ENCODE assay signal across 19 cellular contexts in genomic region chr3:132486086-132486485, GRCh38.
DNase-seq lines count a peak whose midpoint lies in the region; ATAC-seq and TF ChIP-seq lines count a peak whose summit lies in the region.
"Had no signal": no experiment of that assay in that cellular context is flagged by ENCODE, and none has a peak within 500 bp of the region (broad histone marks: within the 10 kb centered on the region; RNA-seq: fewer than 3 reads in every experiment).

No MANE protein-coding gene starts in this region.

- no peak overlapping the region for H2AFZ ChIP-seq in mammary epithelial cell (ENCODE audit: low read depth, low read length)

- H3K9me3 Mint-ChIP-seq in MCF 10A (ENCODE audit: unreplicated experiment), result no peaks in the 10 kb centered on the region
- H3K9me3 Mint-ChIP-seq: stimulated activated memory B cell treated with anti-CD40 and anti-IgM and Interleukin-4, amounts not matched to agents 10 μg/mL and 1 μg/mL and 100 μg/mL, for 72 hours had no signal

- DNase-seq in MCF 10A (ENCODE audit: unreplicated experiment) (peak; percentile 44), mammary epithelial cell (no peak), RWPE1 (ENCODE audit: low spot score) (peak; percentile 14), fibroblast of peridontal ligament (ENCODE audit: extremely low read depth) (peak; percentile 77), NCI-H524 treated with DMSO at 0.1 percent for 48 hours (lab: John Stamatoyannopoulos, UW) (no peak), RKO (ENCODE audit: low spot score) (no peak), Right ventricle myocardium inferior (ENCODE audit: missing footprints) (no peak), left lobe of liver (ENCODE audit: low spot score) (no peak)
- DNase-seq: activated effector memory CD4-positive, alpha-beta T cell treated with anti-CD3 and anti-CD28 coated beads, Interleukin-2, amount 50 U/mL, for 16 hours; Calu3; dermis blood vessel endothelial cell; NCI-H1436; pancreas; SK-N-SH; upper lobe of left lung; WERI-Rb-1 had no signal

- no peaks in the 10 kb centered on the region for H3K27me3 ChIP-seq in mammary epithelial cell (ENCODE audit: insufficient read depth, low read length)
- H3K27me3 ChIP-seq: esophagus muscularis mucosa, pancreas, upper lobe of left lung had no signal

- H3K27ac ChIP-seq in mammary epithelial cell (ENCODE audit: insufficient read depth, low read depth, low read length) (no peak overlapping the region), RWPE1 (no peak overlapping the region)
- H3K27ac ChIP-seq: esophagus muscularis mucosa, pancreas, upper lobe of left lung, WERI-Rb-1 had no signal

- BruUV-seq in MCF 10A (replicated peaks; lab: Mats Ljungman, UMichigan) (no TSS peak), mammary epithelial cell (replicated peaks; lab: Mats Ljungman, UMichigan) (no TSS peak)

- ATAC-seq in Right ventricle myocardium inferior, result no peak
- ATAC-seq in left lobe of liver, result no peak
- ATAC-seq: pancreas; stimulated activated memory B cell treated with anti-CD40 and anti-IgM and Interleukin-4, amounts not matched to agents 10 μg/mL and 1 μg/mL and 100 μg/mL, for 72 hours had no signal

- H3K27ac Mint-ChIP-seq in MCF 10A (ENCODE audit: low read depth, unreplicated experiment), result no peak overlapping the region
- H3K27ac Mint-ChIP-seq: stimulated activated memory B cell treated with anti-CD40 and anti-IgM and Interleukin-4, amounts not matched to agents 10 μg/mL and 1 μg/mL and 100 μg/mL, for 72 hours had no signal

- H3K9me3 ChIP-seq in mammary epithelial cell (replicated peaks; ENCODE audit: insufficient read depth, low read length), result no peaks in the 10 kb centered on the region
- H3K9me3 ChIP-seq: esophagus muscularis mucosa, pancreas, SK-N-SH, upper lobe of left lung had no signal

- H3K9ac ChIP-seq in mammary epithelial cell (ENCODE audit: insufficient read depth, low read length), result no peak overlapping the region
- H3K9ac ChIP-seq: SK-N-SH had no signal

- H3K27me3 Mint-ChIP-seq in MCF 10A (ENCODE audit: insufficient read depth, unreplicated experiment), result no peaks in the 10 kb centered on the region
- H3K27me3 Mint-ChIP-seq: stimulated activated memory B cell treated with anti-CD40 and anti-IgM and Interleukin-4, amounts not matched to agents 10 μg/mL and 1 μg/mL and 100 μg/mL, for 72 hours had no signal

- peaks cover 9% of the 10 kb centered on the region for H3K4me1 Mint-ChIP-seq in MCF 10A (ENCODE audit: insufficient read depth, unreplicated experiment)
- H3K4me1 Mint-ChIP-seq: stimulated activated memory B cell treated with anti-CD40 and anti-IgM and Interleukin-4, amounts not matched to agents 10 μg/mL and 1 μg/mL and 100 μg/mL, for 72 hours had no signal

- H3K79me2 ChIP-seq in mammary epithelial cell (ENCODE audit: insufficient read depth, low read length), result no peaks in the 10 kb centered on the region

- H3K4me3 Mint-ChIP-seq in MCF 10A (ENCODE audit: unreplicated experiment), result no peak overlapping the region
- H3K4me3 Mint-ChIP-seq: stimulated activated memory B cell treated with anti-CD40 and anti-IgM and Interleukin-4, amounts not matched to agents 10 μg/mL and 1 μg/mL and 100 μg/mL, for 72 hours had no signal

- in situ Hi-C loops in mammary epithelial cell (cut with MboI; ENCODE audit: low sequenced_read_pairs in 2 of 2), result no loop called here

- H4K20me1 ChIP-seq in mammary epithelial cell (ENCODE audit: insufficient read depth, low read length), result no peaks in the 10 kb centered on the region

- dilution Hi-C loops in mammary epithelial cell (cut with HindIII; ENCODE audit: low sequenced_read_pairs), result no loop called here

- no peaks in the 10 kb centered on the region for H3K4me1 ChIP-seq in mammary epithelial cell (ENCODE audit: insufficient read depth, low read length)
- H3K4me1 ChIP-seq: esophagus muscularis mucosa, upper lobe of left lung had no signal

- WGBS in mammary epithelial cell (ENCODE audit: low coverage, missing lambda C conversion rate), result 92% methylated on average over 3 of the region's 3 CpGs

- H3K36me3 Mint-ChIP-seq in MCF 10A (ENCODE audit: insufficient read depth, unreplicated experiment), result peaks cover 22% of the 10 kb centered on the region

- H3K4me2 ChIP-seq in mammary epithelial cell (ENCODE audit: insufficient read depth, low read depth, low read length), result no peak overlapping the region
- H3K4me2 ChIP-seq: SK-N-SH, smooth muscle cell had no signal

- intact Hi-C loops in MCF 10A (cut with micrococcal nuclease) (no loop called here), mammary epithelial cell (cut with micrococcal nuclease) (no loop called here), Right ventricle myocardium inferior (cut with DNase I) (no loop called here)

- POLR2A ChIA-PET in MCF 10A (lab: Yijun Ruan, JAX) (interaction anchor here (0.6 to 0.7 kb wide), 2 partner anchors 23 to 24 kb away, joined by 3 read pairs; no protein-coding TSS in a partner anchor), RWPE1 (lab: Yijun Ruan, JAX; ENCODE audit: low non-redundant PET) (no interaction called here)

- H3K4me3 ChIP-seq in mammary epithelial cell (replicated peaks in 1 of 3; ENCODE audit: insufficient read depth in 1 of 3, low read depth in 2 of 3, low read length in 3 of 3), result no peak overlapping the region
- H3K4me3 ChIP-seq: esophagus muscularis mucosa, pancreas, smooth muscle cell, upper lobe of left lung had no signal

- no peak for TF ChIP-seq CTCF in MCF 10A (IDR thresholded peaks at IDR 0.05; ENCODE audit: unreplicated experiment)
- no peak for TF ChIP-seq CTCF in mammary epithelial cell (conservative IDR thresholded peaks at IDR 0.05 in 1 of 2, IDR thresholded peaks at IDR 0.05 in 1 of 2; ENCODE audit: extremely low read depth in 1 of 2, insufficient read depth in 1 of 2, low read depth in 1 of 2, low read length in 2 of 2)
- TF ChIP-seq CTCF in RWPE1 (conservative IDR thresholded peaks at IDR 0.05; ENCODE audit: low read depth), result no peak

- peaks cover 32% of the 10 kb centered on the region for H3K36me3 ChIP-seq in mammary epithelial cell (ENCODE audit: insufficient read depth, low read length)

- CTCF ChIA-PET in MCF 10A (lab: Yijun Ruan, JAX), result interaction anchor here (0.6 to 2.1 kb wide), 2 partner anchors 8 to 156 kb away, joined by 3 to 10 read pairs; no protein-coding TSS in a partner anchor
- CTCF ChIA-PET in mammary epithelial cell (lab: Charles Lee; ENCODE audit: low non-redundant PET), result no interaction called here
- CTCF ChIA-PET in RWPE1 (lab: Yijun Ruan, JAX), result no interaction called here

Comparison
In these comparisons a context has a peak if more than half of its experiments do, and no peak if none do; other contexts are left out.
1. DNase-seq: peak in MCF 10A (single experiment), RWPE1 (single experiment) and fibroblast of peridontal ligament (single experiment); none in mammary epithelial cell (single experiment), NCI-H524 treated with DMSO at 0.1 percent for 48 hours (single experiment), RKO (single experiment), Right ventricle myocardium inferior (single experiment) and left lobe of liver (single experiment).